Comparison of ENCODE assay signal across 8 cellular contexts in genomic region chr1:67535474-67535873, GRCh38.
A peak's percentile ranks its signal among the peaks of the same experiment; 100 is the strongest.
DNase-seq lines count a peak whose midpoint lies in the region; ATAC-seq and TF ChIP-seq lines count a peak whose summit lies in the region.

No MANE protein-coding gene starts in this region.

- no peaks in the 10 kb centered on the region for H3K9me2 ChIP-seq in GM23338 (ENCODE audit: insufficient read depth)

- H3K4me2 ChIP-seq in GM23338: no peak overlapping the region

- no peak overlapping the region for H3K27ac ChIP-seq in GM23338 (ENCODE audit: low read depth)

- H3K4me1 Mint-ChIP-seq in GM23338 (peaks cover 2% of the 10 kb centered on the region; the same call in 1 of the 3 replicates), brain (peaks cover 19% of the 10 kb centered on the region), immature natural killer cell (peaks cover 15 to 17% of the 10 kb centered on the region in 2 donors)

- no peaks in the 10 kb centered on the region; the same call in 1 of the 2 replicates for H3K27me3 ChIP-seq in GM06990 (replicated peaks; ENCODE audit: control insufficient read depth, insufficient read depth, low read length)
- no peaks in the 10 kb centered on the region for H3K27me3 ChIP-seq in GM23338 (ENCODE audit: insufficient read depth)

- H3K36me3 Mint-ChIP-seq in GM23338 (ENCODE audit: low read depth): no peaks in the 10 kb centered on the region
- no peaks in the 10 kb centered on the region for H3K36me3 Mint-ChIP-seq in brain
- H3K36me3 Mint-ChIP-seq in immature natural killer cell: no peaks in the 10 kb centered on the region

- peak; percentile 85 for TF ChIP-seq CTCF in GM06990 (IDR thresholded peaks at IDR 0.05; ENCODE audit: insufficient read depth, low read length, poor library complexity, severe bottlenecking)
- peak; percentile 97 to 99 for TF ChIP-seq CTCF in GM23338 (conservative IDR thresholded peaks at IDR 0.05; ENCODE audit: low read depth in 2 of 2)
- TF ChIP-seq CTCF in brain (conservative IDR thresholded peaks at IDR 0.05): peak; percentile 76 to 89

- DNase-seq in GM06990 (ENCODE audit: extremely low read depth, insufficient read length) (peak; percentile 10), GM23338 (ENCODE audit: low spot score) (peak; percentile 82), LHCN-M2 (ENCODE audit: low read depth) (peak; percentile 84), SKM-1 (lab: John Stamatoyannopoulos, UW; ENCODE audit: unreplicated experiment) (peak; percentile 87), immature natural killer cell (peak in 2 of 3 donors; percentile 24 to 31), NCI-H1436 (lab: John Stamatoyannopoulos, UW) (no peak)
- peak; percentile 33 to 58 (median 37) for DNase-seq in stimulated activated CD4-positive, alpha-beta T cell treated with anti-CD3 and anti-CD28 coated beads, Interleukin-12 subunit alpha, Interleukin-12 subunit beta, amount 100 ng/mL, for 48 hours (ENCODE audit: low read depth in 2 of 3, low spot score in 1 of 3)

- H3K4me3 Mint-ChIP-seq in GM23338 (no peak overlapping the region), brain (no peak overlapping the region), immature natural killer cell (no peak overlapping the region)

- H3K27me3 Mint-ChIP-seq in GM23338 (ENCODE audit: insufficient read depth, low read depth, poor library complexity) (peaks cover 2% of the 10 kb centered on the region), brain (peaks cover 3% of the 10 kb centered on the region), immature natural killer cell (ENCODE audit: low read depth in 3 of 3) (peaks cover 0 to 1% (median 0%) of the 10 kb centered on the region in 3 donors)

- no peaks in the 10 kb centered on the region for H4K20me1 ChIP-seq in GM23338 (replicated peaks; ENCODE audit: insufficient read depth)

- H3K36me3 ChIP-seq in GM06990 (ENCODE audit: control insufficient read depth, insufficient read depth, low read length): no peaks in the 10 kb centered on the region
- no peaks in the 10 kb centered on the region for H3K36me3 ChIP-seq in GM23338 (ENCODE audit: insufficient read depth)

- no peak overlapping the region for H2AFZ ChIP-seq in GM23338

- peak; percentile 86 for ATAC-seq in GM23338

- H3K4me3 ChIP-seq in GM06990 (replicated peaks; ENCODE audit: low read depth, low read length): no peak overlapping the region
- no peak overlapping the region for H3K4me3 ChIP-seq in GM23338

- H3F3A ChIP-seq in GM23338 (replicated peaks; ENCODE audit: low read depth): no peaks in the 10 kb centered on the region

- H3K4me1 ChIP-seq in GM23338 (ENCODE audit: insufficient read depth): no peaks in the 10 kb centered on the region

- H3K9me3 Mint-ChIP-seq in GM23338: no peaks in the 10 kb centered on the region; the same call in 2 of the 3 replicates
- H3K9me3 Mint-ChIP-seq in brain: no peaks in the 10 kb centered on the region
- H3K9me3 Mint-ChIP-seq in immature natural killer cell: no peaks in the 10 kb centered on the region

- no peaks in the 10 kb centered on the region for H3K79me2 ChIP-seq in GM23338 (replicated peaks; ENCODE audit: insufficient read depth)

- no peak overlapping the region for H3K27ac Mint-ChIP-seq in GM23338
- peak overlapping the region in 4 of 5 experiments; percentile 6 to 85 (median 55) for H3K27ac Mint-ChIP-seq in brain
- H3K27ac Mint-ChIP-seq in immature natural killer cell: peak overlapping the region in 1 of 6 donors; percentile 65

TF ChIP-seq in GM23338, 12 proteins besides CTCF, POLR2A, EP300 and RAD21:
- no peak for TF ChIP-seq JUNB (IDR thresholded peaks at IDR 0.05; ENCODE audit: unreplicated experiment)
- TF ChIP-seq CREB1 (CRISPR knock-in tag; IDR thresholded peaks at IDR 0.05; ENCODE audit: low read depth): no peak
- no peak for TF ChIP-seq NANOG (IDR thresholded peaks at IDR 0.05; ENCODE audit: borderline replicate concordance)
